In the genomic region with DNA sequence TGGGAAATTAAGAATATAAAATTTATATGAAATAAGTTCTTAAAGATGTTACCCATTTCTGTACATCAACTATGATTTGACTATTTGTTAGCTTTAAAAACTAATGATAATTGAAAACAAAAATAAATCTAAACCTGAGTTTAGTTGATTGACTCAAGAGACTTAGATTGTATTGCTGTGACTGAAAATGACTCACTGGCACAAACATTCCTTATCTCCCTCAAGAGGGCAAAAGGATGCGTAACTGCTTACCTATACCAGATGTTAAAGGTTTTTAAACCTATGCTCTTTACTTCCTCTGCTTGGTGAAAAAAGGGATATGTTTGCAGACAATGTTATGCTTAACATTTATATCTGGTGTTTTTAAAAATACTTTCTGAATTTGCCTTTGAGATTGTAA, we compare ENCODE assay signal across 16 cellular contexts. TPM values are rescaled to one million over a fixed set of nuclear protein-coding genes. Genes with fewer than 3 reads are reported as not detected.
DNase-seq lines count a peak whose midpoint lies in the region; ATAC-seq and TF ChIP-seq lines count a peak whose summit lies in the region.
"Had no signal": no experiment of that assay in that cellular context is flagged by ENCODE, and none has a peak within 500 bp of the region (broad histone marks: within the 10 kb centered on the region; RNA-seq: fewer than 3 reads in every experiment).

No MANE protein-coding gene starts in this region.

- H3K4me1 ChIP-seq in CD4-positive, CD25-positive, alpha-beta regulatory T cell (ENCODE audit: control insufficient read depth, insufficient read depth, low read length, poor library complexity, severe bottlenecking) = no peaks in the 10 kb centered on the region
- H3K4me1 ChIP-seq: left lung, testis had no signal

- no peaks in the 10 kb centered on the region for H3K9me3 ChIP-seq in CD4-positive, CD25-positive, alpha-beta regulatory T cell (ENCODE audit: control insufficient read depth in 2 of 2, low read length in 2 of 2)
- H3K9me3 ChIP-seq: left lung, mucosa of descending colon, neutrophil, testis had no signal

- H3K4me1 Mint-ChIP-seq in CD4-positive, CD25-positive, alpha-beta regulatory T cell = peaks cover 9 to 38% (median 19%) of the 10 kb centered on the region in 4 donors
- peaks cover 23% of the 10 kb centered on the region for H3K4me1 Mint-ChIP-seq in HFFc6 (ENCODE audit: low read depth)

- H3K27me3 Mint-ChIP-seq in CD4-positive, CD25-positive, alpha-beta regulatory T cell = no peaks in the 10 kb centered on the region
- no peaks in the 10 kb centered on the region for H3K27me3 Mint-ChIP-seq in HFFc6 (ENCODE audit: insufficient read depth)

- peak overlapping the region; percentile 28 for H3K27ac ChIP-seq in CD4-positive, CD25-positive, alpha-beta regulatory T cell (ENCODE audit: insufficient read depth, low read length, poor library complexity, severe bottlenecking)
- no peak overlapping the region for H3K27ac ChIP-seq in brain microvascular endothelial cell
- H3K27ac ChIP-seq: left lung, neutrophil, testis had no signal

- TF ChIP-seq CTCF in HFFc6 (IDR thresholded peaks at IDR 0.05) (no peak), brain microvascular endothelial cell (IDR thresholded peaks at IDR 0.05; ENCODE audit: low read depth, low read length, missing control alignments) (no peak)

- no peak overlapping the region for H3K4me3 ChIP-seq in CD4-positive, CD25-positive, alpha-beta regulatory T cell (ENCODE audit: low read depth, low read length)
- no peak overlapping the region for H3K4me3 ChIP-seq in brain microvascular endothelial cell (ENCODE audit: low read depth, low read length)
- H3K4me3 ChIP-seq: left lung, mucosa of descending colon, testis had no signal

- ATAC-seq in CD4-positive, CD25-positive, alpha-beta regulatory T cell (ENCODE audit: low read depth in 2 of 2) = no peak
- no peak for ATAC-seq in HG03565 (IDR thresholded peaks at IDR 0.05; ENCODE audit: unreplicated experiment)
- ATAC-seq: left lung, mucosa of descending colon had no signal

- peak overlapping the region in 1 of 3 donors; percentile 52 for H3K27ac Mint-ChIP-seq in CD4-positive, CD25-positive, alpha-beta regulatory T cell
- H3K27ac Mint-ChIP-seq in HFFc6 = no peak overlapping the region

- H3K36me3 Mint-ChIP-seq in CD4-positive, CD25-positive, alpha-beta regulatory T cell = peaks cover 46% of the 10 kb centered on the region
- peaks cover 26% of the 10 kb centered on the region for H3K36me3 Mint-ChIP-seq in HFFc6 (ENCODE audit: low read depth)

- in situ Hi-C loops in brain microvascular endothelial cell (cut with HindIII; ENCODE audit: low pct_ligation_motif_present, low sequenced_read_pairs) = no loop called here

- no peaks in the 10 kb centered on the region for H3K9me3 Mint-ChIP-seq in CD4-positive, CD25-positive, alpha-beta regulatory T cell
- H3K9me3 Mint-ChIP-seq in HFFc6 = no peaks in the 10 kb centered on the region

- no peak overlapping the region for H3K4me3 Mint-ChIP-seq in CD4-positive, CD25-positive, alpha-beta regulatory T cell
- H3K4me3 Mint-ChIP-seq in HFFc6 = no peak overlapping the region

- peaks cover 86% of the 10 kb centered on the region for H3K36me3 ChIP-seq in CD4-positive, CD25-positive, alpha-beta regulatory T cell (ENCODE audit: control insufficient read depth, insufficient read depth, low read length)
- peaks cover 47% of the 10 kb centered on the region for H3K36me3 ChIP-seq in brain microvascular endothelial cell (replicated peaks)

- no peaks in the 10 kb centered on the region for H3K27me3 ChIP-seq in CD4-positive, CD25-positive, alpha-beta regulatory T cell (ENCODE audit: control insufficient read depth, insufficient read depth, low read length)
- no peaks in the 10 kb centered on the region for H3K27me3 ChIP-seq in brain microvascular endothelial cell (replicated peaks)
- H3K27me3 ChIP-seq: left lung, neutrophil, testis had no signal

- no peak for DNase-seq in CD4-positive, CD25-positive, alpha-beta regulatory T cell
- DNase-seq in HFFc6 (peak; percentile 15), brain microvascular endothelial cell (peak; percentile 3), iris pigment epithelial cell (ENCODE audit: low read depth) (peak; percentile 63), GM19240 (ENCODE audit: insufficient read length, low spot score) (no peak)
- DNase-seq in stimulated activated CD4-positive, alpha-beta T cell treated with anti-CD3 and anti-CD28 coated beads, Interleukin-1b, Interleukin-23, amount 100 ng/mL, for 48 hours = no peak
- DNase-seq: activated CD4-positive, alpha-beta T cell treated with anti-CD3 and anti-CD28 coated beads, Interleukin-2, amount 50 U/mL, for 1 hour; anterior cingulate cortex; left lung; mucosa of descending colon; NCI-H1417 treated with DMSO at 0.1 percent for 48 hours; NCI-H526; Right ventricle myocardium superior; testis had no signal

RNA-seq across cellular contexts. Expression of a gene that starts 30.3 kb away (rescaled TPM):
- total RNA-seq in CD4-positive, CD25-positive, alpha-beta regulatory T cell = 194 TPM
- polyA plus RNA-seq in CD4-positive, CD25-positive, alpha-beta regulatory T cell = 10 to 100 TPM; 30.4 to 55.4 (median 49.3) TPM
- total RNA-seq in HFFc6 (2021; fragmentation: NEBNext Ultra II Directional; extraction: Animal tissue kit (Norgen Biotek cat#: 25700)) = 10 to 100 TPM; 42.0 to 50.5 (median 47.3) TPM

RNA-seq across cellular contexts. Expression of a gene that starts 30.7 kb away (rescaled TPM):
- 36.5 TPM for total RNA-seq in CD4-positive, CD25-positive, alpha-beta regulatory T cell
- 10 to 100 TPM; 25.5 to 36.3 (median 29.9) TPM for polyA plus RNA-seq in CD4-positive, CD25-positive, alpha-beta regulatory T cell
- total RNA-seq in HFFc6 (2021; fragmentation: NEBNext Ultra II Directional; extraction: Animal tissue kit (Norgen Biotek cat#: 25700)) = 10 to 100 TPM in 5 of 6 experiments, 1 to 10 TPM in 1; 9.3 to 12.4 (median 10.6) TPM

Comparison
In these comparisons a context has a peak if more than half of its experiments do, and no peak if none do; other contexts are left out.
1. DNase-seq: peak in HFFc6 (single experiment), brain microvascular endothelial cell (single experiment) and iris pigment epithelial cell (single experiment); none in CD4-positive, CD25-positive, alpha-beta regulatory T cell (0 of 3), stimulated activated CD4-positive, alpha-beta T cell treated with anti-CD3 and anti-CD28 coated beads, Interleukin-1b, Interleukin-23, amount 100 ng/mL, for 48 hours (single experiment) and GM19240 (single experiment).